Comparison of ENCODE assay signal across 9 cellular contexts in the genomic region with DNA sequence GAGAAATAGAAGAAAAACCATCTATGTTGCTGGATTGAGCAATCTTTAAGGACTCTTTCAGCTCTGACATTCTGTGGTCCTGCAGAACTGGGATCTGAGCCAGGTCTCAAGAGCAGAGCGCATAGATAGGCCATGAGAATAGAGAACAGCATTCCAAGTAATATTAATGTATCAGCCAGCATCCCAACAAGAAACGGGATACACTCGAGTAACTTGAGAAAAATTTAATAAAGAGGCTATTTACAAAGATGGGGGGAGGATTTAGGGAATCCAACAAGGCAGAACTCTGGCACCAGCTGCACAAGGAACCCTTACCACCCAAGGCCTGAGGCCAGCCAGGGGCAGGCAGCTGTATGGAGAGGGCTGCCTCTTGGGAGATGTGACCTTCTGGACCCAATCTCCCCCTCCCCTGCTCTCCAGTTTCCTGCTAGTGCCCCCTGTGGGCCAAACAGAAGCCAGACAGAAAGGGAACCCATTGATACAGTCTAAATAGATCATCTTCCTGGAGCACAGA. TPM values are rescaled to one million over a fixed set of nuclear protein-coding genes. Genes with fewer than 3 reads are reported as not detected.
DNase-seq lines count a peak whose midpoint lies in the region; ATAC-seq and TF ChIP-seq lines count a peak whose summit lies in the region.
"Had no signal": no experiment of that assay in that cellular context is flagged by ENCODE, and none has a peak within 500 bp of the region (broad histone marks: within the 10 kb centered on the region; RNA-seq: fewer than 3 reads in every experiment).

No MANE protein-coding gene starts in this region.

- H3K9me3 ChIP-seq in ovary = no peaks in the 10 kb centered on the region

- no peak for TF ChIP-seq EP300 in ovary (IDR thresholded peaks at IDR 0.05)

- H3K4me1 ChIP-seq in ovary (ENCODE audit: insufficient read depth) = peaks cover 5% of the 10 kb centered on the region

- 15 to 27% (median 15%) methylated on average over 3 of the region's 3 CpGs for WGBS in ovary, 3 donors

- TF ChIP-seq CTCF in GM10248 (IDR thresholded peaks at IDR 0.05; ENCODE audit: control extremely low read depth, extremely low read depth, low read depth, missing control alignments) (peak; percentile 24), choroid plexus epithelial cell (conservative IDR thresholded peaks at IDR 0.05; ENCODE audit: low read depth, low read length) (peak; percentile 54), ovary (IDR thresholded peaks at IDR 0.05) (no peak)

- ATAC-seq in HG03520 (IDR thresholded peaks at IDR 0.05; ENCODE audit: unreplicated experiment) (no peak), HG03108 (IDR thresholded peaks at IDR 0.05; ENCODE audit: unreplicated experiment) (no peak)

- TF ChIP-seq POLR2A in ovary (IDR thresholded peaks at IDR 0.05) = no peak

- POLR2A ChIA-PET in GM10248 (lab: Yijun Ruan, JAX) = no interaction called here

- H3K4me3 ChIP-seq in choroid plexus epithelial cell (ENCODE audit: low read depth, low read length) (no peak overlapping the region), ovary (no peak overlapping the region)

- H3K27me3 ChIP-seq in ovary = no peaks in the 10 kb centered on the region

- CTCF ChIA-PET in GM10248 (lab: Yijun Ruan, JAX) = interaction anchor here (3.0 kb wide), 1 partner anchor 8 kb away, joined by 10 read pairs; no protein-coding TSS in a partner anchor

- H3K36me3 ChIP-seq in ovary = no peaks in the 10 kb centered on the region

- no peak overlapping the region for H3K27ac ChIP-seq in ovary

- intact Hi-C loops in ovary (cut with DNase I) = no loop called here

- DNase-seq in GM10248 (ENCODE audit: extremely low spot score) = no peak
- DNase-seq in NCI-H146 (lab: John Stamatoyannopoulos, UW) = peak; percentile 4
- DNase-seq in choroid plexus epithelial cell (ENCODE audit: low read depth) = peak; percentile 97
- DNase-seq in ovary = peak in 4 of 5 donors; percentile 44 to 66 (median 53)
- no peak for DNase-seq in NOMO-1 treated with DMSO at 0.1 percent for 48 hours (lab: John Stamatoyannopoulos, UW; ENCODE audit: unreplicated experiment)
- DNase-seq in HuH-7.5 (ENCODE audit: low spot score) = no peak
- DNase-seq: NCI-H187 had no signal

RNA-seq across cellular contexts. Expression of gene TMOD2, which starts 8.2 kb away (rescaled TPM):
- 10 to 100 TPM; 11.5 to 15.7 (median 12.6) TPM for total RNA-seq in ovary
- polyA plus RNA-seq in ovary = 10 to 100 TPM in 1 of 2 donors, 1 to 10 TPM in 1; 3.4 to 10.4 TPM

RNA-seq across cellular contexts. Expression of gene LYSMD2, which starts 22.2 kb away (rescaled TPM):
- 10 to 100 TPM in 6 of 7 donors, 1 to 10 TPM in 1; 8.9 to 16.4 (median 13.4) TPM for total RNA-seq in ovary
- polyA plus RNA-seq in ovary = 10 to 100 TPM; 10.4 to 15.8 TPM

Comparison
In these comparisons a context has a peak if more than half of its experiments do, and no peak if none do; other contexts are left out.
1. DNase-seq: peak in NCI-H146 (single experiment), choroid plexus epithelial cell (single experiment) and ovary (4 of 5); none in GM10248 (single experiment), NOMO-1 treated with DMSO at 0.1 percent for 48 hours (single experiment) and HuH-7.5 (single experiment).
2. CTCF ChIP-seq: peak in GM10248 (single experiment) and choroid plexus epithelial cell (single experiment); none in ovary (0 of 3).